Comparison of ENCODE assay signal across 1 cellular context in genomic region chr20:32809907-32810306, GRCh38.
TF ChIP-seq lines count a peak whose summit lies in the region.

No MANE protein-coding gene starts in this region.

TF ChIP-seq in K562, 482 proteins besides CTCF, POLR2A, EP300 and RAD21:
- no peak for TF ChIP-seq MCM2 (IDR thresholded peaks at IDR 0.05; ENCODE audit: low read depth)
- peak; percentile 6; the same call in 1 of the 2 replicates for TF ChIP-seq SUPT5H (IDR thresholded peaks at IDR 0.05)
- no peak for TF ChIP-seq ZNF77 (CRISPR knock-in tag; IDR thresholded peaks at IDR 0.05)
- no peak for TF ChIP-seq MAFF (IDR thresholded peaks at IDR 0.05; ENCODE audit: low read length)
